Comparison of ENCODE assay signal across 8 cellular contexts in the genomic region with DNA sequence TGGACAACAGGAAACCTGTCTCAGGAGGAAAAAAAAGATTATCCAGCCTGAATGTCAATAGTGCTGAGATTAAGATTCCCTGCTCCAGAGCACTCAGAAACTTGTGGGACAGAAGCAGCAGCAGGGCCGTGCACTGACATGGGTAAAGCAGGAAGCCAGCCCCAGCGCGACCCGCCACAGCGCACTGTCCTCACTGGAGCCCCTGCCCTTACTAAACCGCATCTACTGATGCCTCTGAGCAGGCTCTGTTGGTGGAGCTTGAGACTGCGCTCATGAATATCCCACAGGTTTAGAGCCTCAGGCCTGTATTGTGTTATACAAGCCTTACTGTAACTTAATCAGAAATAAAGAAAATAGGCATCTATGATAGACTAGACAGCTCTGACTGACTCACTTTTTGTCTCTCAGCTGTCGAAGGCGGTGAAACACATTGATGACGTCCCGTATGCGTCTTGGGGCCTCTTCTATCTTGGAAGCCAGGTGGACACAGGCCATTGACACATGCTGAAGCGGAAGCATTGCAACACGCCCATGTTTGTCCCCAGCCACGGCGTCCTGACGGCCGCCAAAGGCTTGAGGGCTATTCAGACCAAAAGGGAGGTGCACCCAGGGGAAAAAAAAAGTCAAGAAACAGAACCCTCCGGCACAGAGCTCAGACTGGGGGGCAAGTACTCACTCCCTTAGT. TPM values are rescaled to one million over a fixed set of nuclear protein-coding genes. Genes with fewer than 3 reads are reported as not detected.
DNase-seq lines count a peak whose midpoint lies in the region; ATAC-seq, FAIRE-seq and TF ChIP-seq lines count a peak whose summit lies in the region.

No MANE protein-coding gene starts in this region.

- peaks cover 29% of the 10 kb centered on the region for H3K4me1 Mint-ChIP-seq in memory B cell

- TF ChIP-seq CTCF in AG10803 (conservative IDR thresholded peaks at IDR 0.05; ENCODE audit: low read length) (no peak), K562 (IDR thresholded peaks at IDR 0.05 in 2 of 3, conservative IDR thresholded peaks at IDR 0.05 in 1 of 3; ENCODE audit: insufficient read depth in 2 of 3, low read depth in 1 of 3, low read length in 3 of 3) (no peak)

- peak overlapping the region; percentile 92 for H3K4me3 Mint-ChIP-seq in memory B cell

- TF ChIP-seq RAD21 in K562 (CRISPR knock-in tag; conservative IDR thresholded peaks at IDR 0.05 in 1 of 2, IDR thresholded peaks at IDR 0.05 in 1 of 2) = no peak

- H3K27ac ChIP-seq in KOPT-K1 (ENCODE audit: low read depth, low read length, poor library complexity, severe bottlenecking) = peak overlapping the region; percentile 79
- H3K27ac ChIP-seq in K562 (ENCODE audit: extremely low read depth, low read depth, low read length) = peak overlapping the region; percentile 98

- peaks cover 76% of the 10 kb centered on the region for H3K36me3 ChIP-seq in KOPT-K1 (ENCODE audit: insufficient read depth, low read length)
- peaks cover 78% of the 10 kb centered on the region for H3K36me3 ChIP-seq in K562 (ENCODE audit: control insufficient read depth, insufficient read depth, low read length)

- H3K27me3 Mint-ChIP-seq in memory B cell = no peaks in the 10 kb centered on the region

- H3K4me1 ChIP-seq in K562 (replicated peaks in 1 of 2; ENCODE audit: control insufficient read depth in 2 of 2, insufficient read depth in 2 of 2, low read length in 2 of 2) = peaks cover 19 to 46% of the 10 kb centered on the region in 2 experiments

- BruUV-seq in K562 (replicated peaks; lab: Mats Ljungman, UMichigan) = TSS peak; percentile 63

- peak overlapping the region; percentile 96 to 100 for H3K9ac ChIP-seq in K562 (ENCODE audit: insufficient read depth in 1 of 2, low read depth in 2 of 2, low read length in 2 of 2)

- H3K36me3 Mint-ChIP-seq in memory B cell = peaks cover 9% of the 10 kb centered on the region

- H4K20me1 ChIP-seq in K562 (replicated peaks; ENCODE audit: control insufficient read depth, insufficient read depth, low read length) = peaks cover 14% of the 10 kb centered on the region

- peak overlapping the region; percentile 62 for H3K27ac Mint-ChIP-seq in memory B cell

- DNase-seq in AG10803 (ENCODE audit: low read depth) (peak; percentile 23), K562 (ENCODE audit: extremely low read depth in 1 of 4, low spot score in 3 of 4) (peak in 3 of 4 experiments; percentile 39 to 83 (median 63)), memory B cell (ENCODE audit: low spot score in 2 of 2) (no peak), NCI-H1048 (lab: John Stamatoyannopoulos, UW) (no peak), superior temporal gyrus (ENCODE audit: extremely low spot score) (no peak), HK-2 (ENCODE audit: unreplicated experiment) (no peak)

- intact Hi-C loops in K562 (cut with micrococcal nuclease) = loop anchor here (1.0 to 10.0 kb wide), 2 partner anchors 23 to 117 kb away; a partner anchor contains a TSS

- H3K9me3 ChIP-seq in KOPT-K1 (ENCODE audit: insufficient read depth, low read length, poor library complexity, severe bottlenecking) = no peaks in the 10 kb centered on the region
- no peaks in the 10 kb centered on the region for H3K9me3 ChIP-seq in K562 (replicated peaks; ENCODE audit: control insufficient read depth, insufficient read depth, low read depth, low read length)

- H3K9me3 Mint-ChIP-seq in memory B cell = no peaks in the 10 kb centered on the region

- peak; percentile 11 for ATAC-seq in K562
- ATAC-seq in memory B cell (ENCODE audit: low read depth) = no peak
- ATAC-seq in GM18868 (IDR thresholded peaks at IDR 0.05; ENCODE audit: unreplicated experiment) = no peak

- POLR2A ChIA-PET in K562 (lab: Yijun Ruan, JAX) = interaction anchor here (1.1 to 5.2 kb wide), 6 partner anchors 9 to 113 kb away, joined by 3 to 58 read pairs (median 16); a partner anchor contains a TSS

- CTCF ChIA-PET in K562 (lab: Yijun Ruan, JAX; ENCODE audit: low intra/inter-chr PET ratio) = interaction anchor here (0.6 to 1.4 kb wide), 2 partner anchors 43 to 46 kb away, joined by 3 read pairs; no protein-coding TSS in a partner anchor

- peak overlapping the region; percentile 98 for H3K4me2 ChIP-seq in K562 (ENCODE audit: insufficient read depth, low read length)

- in situ Hi-C loops in K562 (cut with MboI) = no loop called here

- TF ChIP-seq EP300 in K562 (IDR thresholded peaks at IDR 0.05; ENCODE audit: low read length) = no peak

- peak; percentile 88 for FAIRE-seq in K562 (lab: Jason Lieb, UNC)

- peak; percentile 64 for TF ChIP-seq POLR2A in K562 (conservative IDR thresholded peaks at IDR 0.05)

- H3K4me3 ChIP-seq in AG10803 (ENCODE audit: low read length) (peak overlapping the region; percentile 93), K562 (peak overlapping the region; percentile 100)

- H3K27me3 ChIP-seq in K562 (ENCODE audit: control insufficient read depth in 2 of 2, insufficient read depth in 2 of 2, low read length in 2 of 2) = no peaks in the 10 kb centered on the region

- 26% methylated on average over 19 of the region's 19 CpGs for WGBS in K562 (ENCODE audit: insufficient coverage, low coverage, missing lambda C conversion rate)

- H3K9me1 ChIP-seq in K562 (ENCODE audit: control insufficient read depth, insufficient read depth, low read length) = peaks cover 8% of the 10 kb centered on the region

- peaks cover 80% of the 10 kb centered on the region for H3K79me2 ChIP-seq in K562 (ENCODE audit: control insufficient read depth, insufficient read depth, low read length)

- H2AFZ ChIP-seq in K562 (ENCODE audit: low read depth, low read length) = peak overlapping the region; percentile 58; the same call in 1 of the 2 replicates

RNA-seq across cellular contexts. Expression of a gene that starts 1.2 kb away (rescaled TPM):
- 996 and 1,265 TPM in 2 replicates for total RNA-seq in K562 (2011; cell fraction: chromatin; rRNA removed; ENCODE audit: low replicate concordance)
- total RNA-seq in K562 (2011; cell fraction: nucleolus; rRNA removed) = 508 and 525 TPM in 2 replicates
- 788 and 831 TPM in 2 replicates for total RNA-seq in K562 (2011; cell fraction: nucleoplasm; rRNA removed)
- 147 and 176 TPM in 2 replicates for total RNA-seq in K562 (2014; rRNA removed)
- 65.1 and 66.7 TPM in 2 replicates for total RNA-seq in K562 (2014; rRNA removed; fragmentation: Illumina TruSeq; extraction: Trizol)
- 91.0 and 94.5 TPM in 2 replicates for total RNA-seq in K562 (2015; rRNA removed; fragmentation: Illumina TruSeq; extraction: Trizol)
- 141 and 167 TPM in 2 replicates for total RNA-seq in K562 (2021)
- polyA plus RNA-seq in K562 (2011; rRNA removed) = 236 and 265 TPM in 2 replicates
- 71.9 and 133 TPM in 2 replicates for polyA plus RNA-seq in K562 (2011; cell fraction: cytosol; rRNA removed)
- 2,539 and 2,548 TPM in 2 replicates for polyA plus RNA-seq in K562 (2011; cell fraction: nucleus; rRNA removed)
- 104 and 250 TPM in 2 replicates for polyA plus RNA-seq in K562 (2012)
- 81.0 and 89.7 TPM in 2 replicates for polyA plus RNA-seq in K562 (2014; fragmentation: Illumina TruSeq; extraction: Trizol)
- 1 to 10 TPM; 2.8 to 5.6 TPM for polyA plus RNA-seq in K562 (2014; fragmentation: Nextera tagmentation; extraction: Ambion mirVana)
- polyA plus RNA-seq in K562 (2014; rRNA removed) = 245 and 287 TPM in 2 replicates
- 70.2 and 76.2 TPM in 2 replicates for polyA minus RNA-seq in K562 (2011; rRNA and poly(A)+ RNA removed)
- 31.4 and 45.0 TPM in 2 replicates for polyA minus RNA-seq in K562 (2011; cell fraction: cytosol; rRNA and poly(A)+ RNA removed)
- polyA minus RNA-seq in K562 (2011; cell fraction: nucleus; rRNA and poly(A)+ RNA removed) = 260 and 342 TPM in 2 replicates

RNA-seq across cellular contexts. Expression of a gene that starts 9.1 kb away (rescaled TPM):
- total RNA-seq in K562 (2011; cell fraction: chromatin; rRNA removed; ENCODE audit: low replicate concordance) = 98.1 and 170 TPM in 2 replicates
- 136 and 139 TPM in 2 replicates for total RNA-seq in K562 (2011; cell fraction: nucleolus; rRNA removed)
- total RNA-seq in K562 (2011; cell fraction: nucleoplasm; rRNA removed) = 122 and 137 TPM in 2 replicates
- total RNA-seq in K562 (2014; rRNA removed) (352 and 355 TPM in 2 replicates), K562 (2014; rRNA removed; fragmentation: Illumina TruSeq; extraction: Trizol) (208 and 222 TPM in 2 replicates), K562 (2015; rRNA removed; fragmentation: Illumina TruSeq; extraction: Trizol) (205 and 216 TPM in 2 replicates), K562 (2021) (224 and 229 TPM in 2 replicates)
- polyA plus RNA-seq in K562 (2011; rRNA removed) (144 and 187 TPM in 2 replicates), K562 (2014; fragmentation: Illumina TruSeq; extraction: Trizol) (180 and 264 TPM in 2 replicates), K562 (2014; fragmentation: Nextera tagmentation; extraction: Ambion mirVana) (100 to 1,000 TPM; 570 to 671 TPM), K562 (2014; rRNA removed) (420 and 491 TPM in 2 replicates)
- polyA plus RNA-seq in K562 (2011; cell fraction: cytosol; rRNA removed) = 164 and 188 TPM in 2 replicates
- polyA plus RNA-seq in K562 (2011; cell fraction: nucleus; rRNA removed) = 104 and 152 TPM in 2 replicates
- 195 and 375 TPM in 2 replicates for polyA plus RNA-seq in K562 (2012)
- polyA minus RNA-seq in K562 (2011; rRNA and poly(A)+ RNA removed) = 121 and 163 TPM in 2 replicates
- 99.9 and 107 TPM in 2 replicates for polyA minus RNA-seq in K562 (2011; cell fraction: cytosol; rRNA and poly(A)+ RNA removed)
- polyA minus RNA-seq in K562 (2011; cell fraction: nucleus; rRNA and poly(A)+ RNA removed) = 44.2 and 57.5 TPM in 2 replicates

RNA-seq across cellular contexts. Expression of a gene that starts 23.0 kb away (rescaled TPM):
- total RNA-seq in K562 (2011; cell fraction: chromatin; rRNA removed; ENCODE audit: low replicate concordance) = 23.0 and 76.1 TPM in 2 replicates
- 97.2 and 110 TPM in 2 replicates for total RNA-seq in K562 (2011; cell fraction: nucleolus; rRNA removed)
- 49.6 and 53.2 TPM in 2 replicates for total RNA-seq in K562 (2011; cell fraction: nucleoplasm; rRNA removed)
- 478 and 554 TPM in 2 replicates for total RNA-seq in K562 (2014; rRNA removed)
- 19.4 and 34.6 TPM in 2 replicates for total RNA-seq in K562 (2014; rRNA removed; fragmentation: Illumina TruSeq; extraction: Trizol)
- total RNA-seq in K562 (2015; rRNA removed; fragmentation: Illumina TruSeq; extraction: Trizol) = 113 and 115 TPM in 2 replicates
- total RNA-seq in K562 (2021) = 346 and 388 TPM in 2 replicates
- 92.0 and 96.0 TPM in 2 replicates for polyA plus RNA-seq in K562 (2011; rRNA removed)
- 83.3 and 266 TPM in 2 replicates for polyA plus RNA-seq in K562 (2011; cell fraction: cytosol; rRNA removed)
- polyA plus RNA-seq in K562 (2011; cell fraction: nucleus; rRNA removed) = 80.6 and 118 TPM in 2 replicates
- 196 and 204 TPM in 2 replicates for polyA plus RNA-seq in K562 (2012)
- 66.4 and 151 TPM in 2 replicates for polyA plus RNA-seq in K562 (2014; fragmentation: Illumina TruSeq; extraction: Trizol)
- polyA plus RNA-seq in K562 (2014; fragmentation: Nextera tagmentation; extraction: Ambion mirVana) = 10 to 100 TPM in 1 of 2 experiments, 1 to 10 TPM in 1; 7.8 to 32.9 TPM
- polyA plus RNA-seq in K562 (2014; rRNA removed) = 385 and 391 TPM in 2 replicates
- polyA minus RNA-seq in K562 (2011; rRNA and poly(A)+ RNA removed) = 16.0 and 24.9 TPM in 2 replicates
- 55.8 and 62.3 TPM in 2 replicates for polyA minus RNA-seq in K562 (2011; cell fraction: cytosol; rRNA and poly(A)+ RNA removed)
- 24.6 and 29.9 TPM in 2 replicates for polyA minus RNA-seq in K562 (2011; cell fraction: nucleus; rRNA and poly(A)+ RNA removed)

RNA-seq across cellular contexts. Expression of a gene that starts 23.1 kb away (rescaled TPM):
- total RNA-seq in K562 (2011; cell fraction: chromatin; rRNA removed; ENCODE audit: low replicate concordance) = not detected in 2 replicates
- total RNA-seq in K562 (2011; cell fraction: nucleolus; rRNA removed) = not detected in 2 replicates
- total RNA-seq in K562 (2011; cell fraction: nucleoplasm; rRNA removed) = 0.37 TPM in 1 of 2 replicates, not detected in the other
- total RNA-seq in K562 (2014; rRNA removed) (not detected in 2 replicates), K562 (2014; rRNA removed; fragmentation: Illumina TruSeq; extraction: Trizol) (not detected in 2 replicates), K562 (2015; rRNA removed; fragmentation: Illumina TruSeq; extraction: Trizol) (not detected in 2 replicates), K562 (2021) (not detected in 2 replicates)
- polyA plus RNA-seq in K562 (2011; rRNA removed) (not detected in 2 replicates), K562 (2014; fragmentation: Illumina TruSeq; extraction: Trizol) (not detected in 2 replicates), K562 (2014; fragmentation: Nextera tagmentation; extraction: Ambion mirVana) (not detected), K562 (2014; rRNA removed) (not detected in 2 replicates)
- polyA plus RNA-seq in K562 (2011; cell fraction: cytosol; rRNA removed) = not detected in 2 replicates
- polyA plus RNA-seq in K562 (2011; cell fraction: nucleus; rRNA removed) = not detected in 2 replicates
- 0.11 TPM in 1 of 2 replicates, not detected in the other for polyA plus RNA-seq in K562 (2012)
- not detected in 2 replicates for polyA minus RNA-seq in K562 (2011; rRNA and poly(A)+ RNA removed)
- not detected in 2 replicates for polyA minus RNA-seq in K562 (2011; cell fraction: cytosol; rRNA and poly(A)+ RNA removed)
- polyA minus RNA-seq in K562 (2011; cell fraction: nucleus; rRNA and poly(A)+ RNA removed) = not detected in 2 replicates

RNA-seq across cellular contexts. Expression of a gene that starts 37.5 kb away (rescaled TPM):
- 0.76 and 5.5 TPM in 2 replicates for total RNA-seq in K562 (2011; cell fraction: chromatin; rRNA removed; ENCODE audit: low replicate concordance)
- 5.1 and 7.2 TPM in 2 replicates for total RNA-seq in K562 (2011; cell fraction: nucleolus; rRNA removed)
- total RNA-seq in K562 (2011; cell fraction: nucleoplasm; rRNA removed) = 1.9 and 3.4 TPM in 2 replicates
- 4.0 and 4.6 TPM in 2 replicates for total RNA-seq in K562 (2014; rRNA removed)
- total RNA-seq in K562 (2014; rRNA removed; fragmentation: Illumina TruSeq; extraction: Trizol) = 0.03 and 0.04 TPM in 2 replicates
- 0.98 and 1.2 TPM in 2 replicates for total RNA-seq in K562 (2015; rRNA removed; fragmentation: Illumina TruSeq; extraction: Trizol)
- total RNA-seq in K562 (2021) = 6.4 and 7.1 TPM in 2 replicates
- 0.85 and 1.6 TPM in 2 replicates for polyA plus RNA-seq in K562 (2011; rRNA removed)
- 1.3 and 7.5 TPM in 2 replicates for polyA plus RNA-seq in K562 (2011; cell fraction: cytosol; rRNA removed)
- polyA plus RNA-seq in K562 (2011; cell fraction: nucleus; rRNA removed) = 3.0 and 6.5 TPM in 2 replicates
- 3.8 and 6.1 TPM in 2 replicates for polyA plus RNA-seq in K562 (2012)
- polyA plus RNA-seq in K562 (2014; fragmentation: Illumina TruSeq; extraction: Trizol) = 0.16 and 0.84 TPM in 2 replicates
- polyA plus RNA-seq in K562 (2014; fragmentation: Nextera tagmentation; extraction: Ambion mirVana) = under 1 TPM; 0.01 to 0.06 TPM
- polyA plus RNA-seq in K562 (2014; rRNA removed) = 2.6 and 3.0 TPM in 2 replicates
- 0.42 and 0.69 TPM in 2 replicates for polyA minus RNA-seq in K562 (2011; rRNA and poly(A)+ RNA removed)
- polyA minus RNA-seq in K562 (2011; cell fraction: cytosol; rRNA and poly(A)+ RNA removed) = 2.0 and 2.4 TPM in 2 replicates
- 2.7 and 4.3 TPM in 2 replicates for polyA minus RNA-seq in K562 (2011; cell fraction: nucleus; rRNA and poly(A)+ RNA removed)

Comparison
In these comparisons a context has a peak if more than half of its experiments do, and no peak if none do; other contexts are left out.
1. DNase-seq: peak in AG10803 (single experiment) and K562 (3 of 4); none in memory B cell (0 of 2), NCI-H1048 (single experiment), superior temporal gyrus (single experiment) and HK-2 (single experiment).